ENCODE assay signal across 24 cellular contexts in the genomic region with DNA sequence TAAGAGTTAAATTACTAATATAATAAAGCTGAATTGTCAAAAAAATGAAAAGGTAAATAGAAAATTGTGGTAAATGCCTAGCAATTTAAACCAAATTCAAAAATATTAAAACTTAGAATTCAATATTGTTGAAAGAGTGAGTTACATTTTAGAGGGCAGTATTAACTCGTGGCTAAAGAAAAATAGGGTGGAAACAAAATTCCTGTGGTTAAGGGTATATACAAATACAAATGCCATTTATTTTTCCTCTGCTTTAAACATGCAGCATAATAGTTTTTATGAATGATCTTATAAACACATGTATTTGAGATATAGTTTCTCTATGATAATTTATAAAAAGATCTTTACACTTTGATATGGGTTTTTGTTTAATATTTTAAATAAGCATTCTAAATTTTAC.
DNase-seq lines count a peak whose midpoint lies in the region; ATAC-seq and TF ChIP-seq lines count a peak whose summit lies in the region.
"Had no signal": no experiment of that assay in that cellular context is flagged by ENCODE, and none has a peak within 500 bp of the region (broad histone marks: within the 10 kb centered on the region; RNA-seq: fewer than 3 reads in every experiment).

No MANE protein-coding gene starts in this region.

- no peaks in the 10 kb centered on the region for H3K36me3 Mint-ChIP-seq in endothelial cell (ENCODE audit: low read depth, unreplicated experiment)
- H3K36me3 Mint-ChIP-seq: naive thymus-derived CD8-positive, alpha-beta T cell had no signal

- H3K4me3 ChIP-seq in SK-N-MC (peak overlapping the region; percentile 50), fibroblast of mammary gland (ENCODE audit: control insufficient read depth, low read depth, low read length) (peak overlapping the region; percentile 52), skeletal muscle cell (ENCODE audit: low read depth, low read length) (peak overlapping the region; percentile 46), mucosa of descending colon (no peak overlapping the region)
- H3K4me3 ChIP-seq: ascending aorta, BLaER1, heart right ventricle, PC-9, uterus had no signal

- DNase-seq in GM03348 (ENCODE audit: low spot score) (peak; percentile 8), SK-N-MC (ENCODE audit: low read depth, low spot score) (no peak), fibroblast of mammary gland (ENCODE audit: low read depth) (no peak), skeletal muscle cell (ENCODE audit: low read depth) (no peak), endothelial cell (ENCODE audit: low spot score) (no peak), mucosa of descending colon (no peak), cerebellum (ENCODE audit: low spot score) (no peak)
- DNase-seq: activated CD4-positive, alpha-beta T cell treated with anti-CD3 and anti-CD28 coated beads for 48 hours; activated CD8-positive, alpha-beta memory T cell treated with anti-CD3 and anti-CD28 coated beads, Interleukin-2, amount 50 U/mL, for 4 hours; activated naive CD4-positive, alpha-beta T cell treated with Interleukin-2 at 50 U/mL for 16 hours; dermis blood vessel endothelial cell; heart right ventricle; naive thymus-derived CD8-positive, alpha-beta T cell; NCI-H1417 treated with DMSO at 0.1 percent for 48 hours; PC-9; posterior cingulate gyrus; small intestine; stimulated activated CD4-positive, alpha-beta T cell treated with anti-CD3 and anti-CD28 coated beads, Interleukin-4, amount 100 ng/mL, for 24 hours; T1000; uterus had no signal

- H3K4me1 Mint-ChIP-seq in endothelial cell (ENCODE audit: unreplicated experiment), result peaks cover 2% of the 10 kb centered on the region
- H3K4me1 Mint-ChIP-seq: naive thymus-derived CD8-positive, alpha-beta T cell had no signal

- H3K9me3 ChIP-seq in SK-N-MC (ENCODE audit: low read depth, low read length) (no peaks in the 10 kb centered on the region), mucosa of descending colon (no peaks in the 10 kb centered on the region)
- H3K9me3 ChIP-seq: ascending aorta, BLaER1, heart right ventricle, uterus had no signal

- no peak overlapping the region for H3K27ac Mint-ChIP-seq in endothelial cell (ENCODE audit: unreplicated experiment)
- H3K27ac Mint-ChIP-seq: naive thymus-derived CD8-positive, alpha-beta T cell had no signal

- no peaks in the 10 kb centered on the region for H3K27me3 Mint-ChIP-seq in endothelial cell (ENCODE audit: unreplicated experiment)

- ATAC-seq in mucosa of descending colon, result no peak
- no peak for ATAC-seq in GM19467 (IDR thresholded peaks at IDR 0.05; ENCODE audit: unreplicated experiment)
- ATAC-seq: heart right ventricle; naive thymus-derived CD8-positive, alpha-beta T cell had no signal

- no peak overlapping the region for H3K4me3 Mint-ChIP-seq in endothelial cell (ENCODE audit: unreplicated experiment)
- H3K4me3 Mint-ChIP-seq: naive thymus-derived CD8-positive, alpha-beta T cell had no signal

- peak overlapping the region; percentile 52 for H3K9ac ChIP-seq in SK-N-MC (ENCODE audit: insufficient read length)
- H3K9ac ChIP-seq: BLaER1 had no signal

- no peak for TF ChIP-seq CTCF in fibroblast of mammary gland (conservative IDR thresholded peaks at IDR 0.05; ENCODE audit: control insufficient read depth, insufficient read depth, low read depth, low read length)
- TF ChIP-seq CTCF in endothelial cell (IDR thresholded peaks at IDR 0.05; ENCODE audit: unreplicated experiment), result no peak
- no peak for TF ChIP-seq CTCF in mucosa of descending colon (IDR thresholded peaks at IDR 0.05)

- no peaks in the 10 kb centered on the region for H3K9me3 Mint-ChIP-seq in endothelial cell (ENCODE audit: unreplicated experiment)
- H3K9me3 Mint-ChIP-seq: naive thymus-derived CD8-positive, alpha-beta T cell had no signal

- intact Hi-C loops in mucosa of descending colon (cut with DNase I, micrococcal nuclease), result no loop called here

- H3K36me3 ChIP-seq in SK-N-MC (ENCODE audit: insufficient read depth, low read length) (no peaks in the 10 kb centered on the region), mucosa of descending colon (ENCODE audit: low read depth) (no peaks in the 10 kb centered on the region)
- H3K36me3 ChIP-seq: ascending aorta, BLaER1, heart right ventricle, uterus had no signal

- no peaks in the 10 kb centered on the region for H3K4me1 ChIP-seq in mucosa of descending colon (ENCODE audit: low read depth)
- H3K4me1 ChIP-seq: ascending aorta, BLaER1, uterus had no signal

- H3K27ac ChIP-seq in SK-N-MC, result peak overlapping the region; percentile 55; the same call in 1 of the 2 replicates
- H3K27ac ChIP-seq: ascending aorta, BLaER1, epithelial cell of prostate, heart right ventricle, PC-9, uterus had no signal
